Comparison of ENCODE assay signal across 20 cellular contexts in the genomic region with DNA sequence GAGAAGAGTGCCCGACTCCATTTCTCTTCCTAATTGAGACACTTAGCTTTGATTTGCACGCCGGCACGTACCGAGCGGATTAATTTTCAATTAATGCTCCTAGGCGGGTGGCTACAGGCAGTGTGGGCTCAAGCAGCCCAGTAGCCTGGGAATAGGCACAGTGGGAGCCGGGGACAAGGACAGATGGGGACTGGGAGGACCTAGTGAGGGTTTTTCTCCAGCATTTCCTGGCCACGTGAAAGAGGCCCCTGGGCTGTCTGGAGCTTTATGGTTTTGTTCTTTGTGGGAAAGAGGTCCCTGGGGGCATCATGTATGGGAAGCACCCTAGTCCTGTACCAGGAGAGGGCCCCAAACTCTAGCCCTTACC.
"Had no signal": no experiment of that assay in that cellular context is flagged by ENCODE, and none has a peak within 500 bp of the region (broad histone marks: within the 10 kb centered on the region; RNA-seq: fewer than 3 reads in every experiment).

No MANE protein-coding gene starts in this region.

- H3K4me1 ChIP-seq: breast epithelium, esophagus muscularis mucosa, pancreas, tibial nerve had no signal

- H3K4me3 ChIP-seq: breast epithelium, esophagus muscularis mucosa, pancreas, skin epidermis, tibial nerve had no signal

- H3K4me3 Mint-ChIP-seq: activated CD4-positive, alpha-beta memory T cell treated with anti-CD3 and anti-CD28 coated beads for 36 hours; central memory CD8-positive, alpha-beta T cell; effector memory CD8-positive, alpha-beta T cell; memory B cell; nephron; stimulated activated naive CD8-positive, alpha-beta T cell treated with anti-CD3 and anti-CD28 coated beads, Interleukin-15, Interleukin-2, amounts not matched to agents 100 ng/mL and 50 ng/mL, for 24 hours; T-helper 17 cell had no signal

- H3K9me3 ChIP-seq: breast epithelium, esophagus muscularis mucosa, neutrophil, pancreas, tibial nerve had no signal

- H3K4me1 Mint-ChIP-seq: central memory CD8-positive, alpha-beta T cell; memory B cell; nephron had no signal

- H3K9me3 Mint-ChIP-seq: activated CD4-positive, alpha-beta memory T cell treated with anti-CD3 and anti-CD28 coated beads for 36 hours; activated naive CD4-positive, alpha-beta T cell treated with anti-CD3 and anti-CD28 coated beads, Interleukin-2, amount 50 U/mL, for 72 hours; central memory CD8-positive, alpha-beta T cell; effector memory CD8-positive, alpha-beta T cell; memory B cell; nephron; stimulated activated naive CD8-positive, alpha-beta T cell treated with anti-CD3 and anti-CD28 coated beads, Interleukin-15, Interleukin-2, amounts not matched to agents 100 ng/mL and 50 ng/mL, for 24 hours had no signal

- H3K27me3 Mint-ChIP-seq: stimulated activated naive CD8-positive, alpha-beta T cell treated with anti-CD3 and anti-CD28 coated beads, Interleukin-15, Interleukin-2, amounts not matched to agents 100 ng/mL and 50 ng/mL, for 24 hours had no signal

- H3K27me3 ChIP-seq: breast epithelium, pancreas had no signal

- H3K27ac ChIP-seq: breast epithelium, esophagus muscularis mucosa, neutrophil, pancreas, skin epidermis, tibial nerve had no signal

- H3K36me3 ChIP-seq: breast epithelium, esophagus muscularis mucosa, neutrophil, pancreas, tibial nerve had no signal

- H3K27ac Mint-ChIP-seq: activated CD4-positive, alpha-beta memory T cell treated with anti-CD3 and anti-CD28 coated beads for 36 hours; activated naive CD4-positive, alpha-beta T cell treated with anti-CD3 and anti-CD28 coated beads, Interleukin-2, amount 50 U/mL, for 72 hours; effector memory CD8-positive, alpha-beta T cell; memory B cell; nephron; stimulated activated naive CD8-positive, alpha-beta T cell treated with anti-CD3 and anti-CD28 coated beads, Interleukin-15, Interleukin-2, amounts not matched to agents 100 ng/mL and 50 ng/mL, for 24 hours; T-helper 17 cell had no signal

- H3K36me3 Mint-ChIP-seq: activated CD4-positive, alpha-beta memory T cell treated with anti-CD3 and anti-CD28 coated beads for 36 hours; activated naive CD4-positive, alpha-beta T cell treated with anti-CD3 and anti-CD28 coated beads, Interleukin-2, amount 50 U/mL, for 72 hours; memory B cell had no signal

- DNase-seq: activated CD4-positive, alpha-beta memory T cell treated with anti-CD3 and anti-CD28 coated beads for 36 hours; activated CD4-positive, alpha-beta T cell treated with anti-CD3 and anti-CD28 coated beads for 48 hours; activated T-cell treated with anti-CD3 and anti-CD28 coated beads for 4 hours; effector memory CD8-positive, alpha-beta T cell; left cardiac atrium; right cardiac atrium; stimulated activated CD4-positive, alpha-beta T cell treated with anti-CD3 and anti-CD28 coated beads, Interleukin-1b, Interleukin-23, amount 100 ng/mL, for 48 hours; substantia nigra; T-helper 17 cell had no signal

- ATAC-seq: activated naive CD4-positive, alpha-beta T cell treated with anti-CD3 and anti-CD28 coated beads, Interleukin-2, amount 50 U/mL, for 72 hours; effector memory CD8-positive, alpha-beta T cell; left cardiac atrium; pancreas; right cardiac atrium; T-helper 17 cell had no signal
